Comparison of ENCODE assay signal across 8 cellular contexts in the genomic region with DNA sequence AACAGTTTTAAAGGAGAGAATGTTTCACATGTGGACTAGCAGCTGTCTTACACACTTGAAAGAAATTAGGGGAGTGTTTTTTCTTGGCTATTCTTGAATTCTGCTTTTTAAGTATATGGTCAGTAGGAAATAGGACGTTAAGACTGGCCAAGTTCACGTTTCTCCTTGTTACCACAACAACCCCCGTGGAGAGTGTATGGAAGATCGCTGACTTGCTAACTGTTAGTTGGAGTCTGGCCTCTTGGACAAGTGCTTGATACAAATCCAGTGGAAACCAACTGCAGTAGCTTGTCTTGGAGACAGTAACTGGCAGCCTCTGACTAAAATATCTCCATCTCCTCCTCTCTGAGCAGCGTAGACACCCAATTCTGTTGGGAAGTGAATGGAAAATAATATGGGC. TPM values are rescaled to one million over a fixed set of nuclear protein-coding genes. Genes with fewer than 3 reads are reported as not detected.
DNase-seq lines count a peak whose midpoint lies in the region; ATAC-seq lines count a peak whose summit lies in the region.

No MANE protein-coding gene starts in this region.

- H3K9ac ChIP-seq in GM23248 (peak overlapping the region; percentile 82), SK-N-MC (ENCODE audit: insufficient read length) (peak overlapping the region; percentile 49), rectal smooth muscle tissue (ENCODE audit: low read length) (no peak overlapping the region)

- intact Hi-C loops in activated T-helper 1 cell treated with anti-CD3 and anti-CD28 coated beads, Interleukin-12 subunit alpha, Interleukin-12 subunit beta, Interleukin-2, Interleukin-4 antibody, amounts not matched to agents 30 ng/mL and 10 ng/mL and 1 ng/mL, durations not matched to agents 14 hours and 24 hours and 36 hours (cut with micrococcal nuclease) = loop anchor here (1.0 kb wide), 1 partner anchor 28 kb away; no protein-coding TSS in a partner anchor

- H2AFZ ChIP-seq in GM23248 = peak overlapping the region; percentile 96

- H3F3A ChIP-seq in GM23248 (ENCODE audit: insufficient read depth) = peaks cover 46% of the 10 kb centered on the region

- in situ Hi-C loops in GM23248 (cut with MboI) = no loop called here

- H3K27ac ChIP-seq in GM23248 (peak overlapping the region; percentile 56), SK-N-MC (peak overlapping the region; percentile 90), esophagus (ENCODE audit: low read depth in 2 of 2, low read length in 1 of 2) (peak overlapping the region; percentile 65 to 79), rectal smooth muscle tissue (ENCODE audit: low read depth, low read length) (peak overlapping the region; percentile 82)

- H3K9me3 ChIP-seq in GM23248 (ENCODE audit: low read depth) (no peaks in the 10 kb centered on the region), SK-N-MC (ENCODE audit: low read depth, low read length) (no peaks in the 10 kb centered on the region), esophagus (ENCODE audit: control insufficient read depth in 2 of 2, insufficient read depth in 1 of 2, low read depth in 1 of 2, low read length in 1 of 2) (no peaks in the 10 kb centered on the region)

- H3K9me3 Mint-ChIP-seq in activated T-helper 1 cell treated with anti-CD3 and anti-CD28 coated beads, Interleukin-12 subunit alpha, Interleukin-12 subunit beta, Interleukin-2, Interleukin-4 antibody, amounts not matched to agents 30 ng/mL and 10 ng/mL and 1 ng/mL, durations not matched to agents 14 hours and 24 hours and 36 hours = no peaks in the 10 kb centered on the region

- H4K20me1 ChIP-seq in GM23248 (ENCODE audit: insufficient read depth) = no peaks in the 10 kb centered on the region

- H3K4me2 ChIP-seq in GM23248 (ENCODE audit: unreplicated experiment) = peak overlapping the region; percentile 96

- H3K4me1 ChIP-seq in GM23248 (ENCODE audit: insufficient read depth) (peaks cover 31% of the 10 kb centered on the region), esophagus (ENCODE audit: control insufficient read depth in 2 of 2, insufficient read depth in 2 of 2, low read length in 1 of 2) (no peaks in the 10 kb centered on the region), rectal smooth muscle tissue (ENCODE audit: control insufficient read depth, insufficient read depth, low read length) (peaks cover 25% of the 10 kb centered on the region)

- H3K79me2 ChIP-seq in GM23248 (ENCODE audit: insufficient read depth) = no peaks in the 10 kb centered on the region

- H3K27me3 ChIP-seq in GM23248 (replicated peaks; ENCODE audit: insufficient read depth) = no peaks in the 10 kb centered on the region
- no peaks in the 10 kb centered on the region for H3K27me3 ChIP-seq in esophagus (ENCODE audit: control insufficient read depth in 1 of 2, insufficient read depth in 2 of 2, low read length in 2 of 2)
- no peaks in the 10 kb centered on the region for H3K27me3 ChIP-seq in rectal smooth muscle tissue (ENCODE audit: control insufficient read depth, insufficient read depth, low read length)

- H3K27me3 Mint-ChIP-seq in activated T-helper 1 cell treated with anti-CD3 and anti-CD28 coated beads, Interleukin-12 subunit alpha, Interleukin-12 subunit beta, Interleukin-2, Interleukin-4 antibody, amounts not matched to agents 30 ng/mL and 10 ng/mL and 1 ng/mL, durations not matched to agents 14 hours and 24 hours and 36 hours (ENCODE audit: insufficient read depth) = peaks cover 47% of the 10 kb centered on the region

- H3K36me3 ChIP-seq in GM23248 (ENCODE audit: low read depth) (no peaks in the 10 kb centered on the region), SK-N-MC (ENCODE audit: insufficient read depth, low read length) (no peaks in the 10 kb centered on the region), esophagus (ENCODE audit: control insufficient read depth in 2 of 2, insufficient read depth in 2 of 2, low read length in 1 of 2) (no peaks in the 10 kb centered on the region), rectal smooth muscle tissue (ENCODE audit: control insufficient read depth, insufficient read depth, low read length) (no peaks in the 10 kb centered on the region)

- no peak for ATAC-seq in GM18907 (IDR thresholded peaks at IDR 0.05; ENCODE audit: unreplicated experiment)

- peak; percentile 54 for DNase-seq in GM23248
- no peak for DNase-seq in SK-N-MC (ENCODE audit: low read depth, low spot score)
- no peak for DNase-seq in NCI-H1930 (lab: John Stamatoyannopoulos, UW)
- no peak for DNase-seq in RKO (ENCODE audit: low spot score)
- no peak for DNase-seq in activated T-helper 1 cell treated with anti-CD3 and anti-CD28 coated beads, Interleukin-12 subunit alpha, Interleukin-12 subunit beta, Interleukin-2, Interleukin-4 antibody, amounts not matched to agents 30 ng/mL and 10 ng/mL and 1 ng/mL, durations not matched to agents 14 hours and 24 hours and 36 hours (ENCODE audit: low spot score)

- peaks cover 1% of the 10 kb centered on the region for H3K36me3 Mint-ChIP-seq in activated T-helper 1 cell treated with anti-CD3 and anti-CD28 coated beads, Interleukin-12 subunit alpha, Interleukin-12 subunit beta, Interleukin-2, Interleukin-4 antibody, amounts not matched to agents 30 ng/mL and 10 ng/mL and 1 ng/mL, durations not matched to agents 14 hours and 24 hours and 36 hours (ENCODE audit: low read depth)

- H3K4me3 ChIP-seq in GM23248 = peak overlapping the region; percentile 93
- peak overlapping the region; percentile 90 for H3K4me3 ChIP-seq in SK-N-MC
- peak overlapping the region in 1 of 2 donors; percentile 4 for H3K4me3 ChIP-seq in esophagus (ENCODE audit: low read depth in 1 of 2, low read length in 2 of 2)
- peak overlapping the region; percentile 41 for H3K4me3 ChIP-seq in rectal smooth muscle tissue (ENCODE audit: low read length)

- peaks cover 43% of the 10 kb centered on the region for H3K4me1 Mint-ChIP-seq in activated T-helper 1 cell treated with anti-CD3 and anti-CD28 coated beads, Interleukin-12 subunit alpha, Interleukin-12 subunit beta, Interleukin-2, Interleukin-4 antibody, amounts not matched to agents 30 ng/mL and 10 ng/mL and 1 ng/mL, durations not matched to agents 14 hours and 24 hours and 36 hours (ENCODE audit: low read depth)

- no peaks in the 10 kb centered on the region for H3K9me2 ChIP-seq in GM23248 (ENCODE audit: insufficient read depth)

- no peak overlapping the region for H3K4me3 Mint-ChIP-seq in activated T-helper 1 cell treated with anti-CD3 and anti-CD28 coated beads, Interleukin-12 subunit alpha, Interleukin-12 subunit beta, Interleukin-2, Interleukin-4 antibody, amounts not matched to agents 30 ng/mL and 10 ng/mL and 1 ng/mL, durations not matched to agents 14 hours and 24 hours and 36 hours

- WGBS in GM23248 (ENCODE audit: low coverage in 1 of 2, low lambda C conversion rate in 2 of 2, missing lambda C conversion rate in 2 of 2), 2 experiments = 6 to 8% methylated on average over 5 of the region's 5 CpGs
- WGBS in esophagus, 2 donors = 22 to 27% methylated on average over 5 of the region's 5 CpGs

- H3K27ac Mint-ChIP-seq in activated T-helper 1 cell treated with anti-CD3 and anti-CD28 coated beads, Interleukin-12 subunit alpha, Interleukin-12 subunit beta, Interleukin-2, Interleukin-4 antibody, amounts not matched to agents 30 ng/mL and 10 ng/mL and 1 ng/mL, durations not matched to agents 14 hours and 24 hours and 36 hours = no peak overlapping the region

RNA-seq across cellular contexts. Expression of a gene that starts 3.8 kb away (rescaled TPM):
- total RNA-seq in GM23248 (2014; rRNA removed; shearing (Covaris generic)) = 3.4 and 4.0 TPM in 2 replicates
- polyA plus RNA-seq in GM23248 (2016; fragmentation: Nextera tagmentation; extraction: Ambion mirVana) (7.7 and 8.8 TPM in 2 replicates), esophagus (10 to 100 TPM in 1 of 2 donors, 1 to 10 TPM in 1; 9.0 to 11.0 TPM)
- 0.41 and 0.69 TPM in 2 replicates for total RNA-seq in activated T-helper 1 cell treated with anti-CD3 and anti-CD28 coated beads, Interleukin-12 subunit alpha, Interleukin-12 subunit beta, Interleukin-2, Interleukin-4 antibody, amounts not matched to agents 30 ng/mL and 10 ng/mL and 1 ng/mL, durations not matched to agents 14 hours and 24 hours and 36 hours
